1 cellular context compared by ENCODE assay signal in genomic region chr3:47163990-47164848, GRCh38.
TF ChIP-seq lines count a peak whose summit lies in the region.

A gene with protein sequence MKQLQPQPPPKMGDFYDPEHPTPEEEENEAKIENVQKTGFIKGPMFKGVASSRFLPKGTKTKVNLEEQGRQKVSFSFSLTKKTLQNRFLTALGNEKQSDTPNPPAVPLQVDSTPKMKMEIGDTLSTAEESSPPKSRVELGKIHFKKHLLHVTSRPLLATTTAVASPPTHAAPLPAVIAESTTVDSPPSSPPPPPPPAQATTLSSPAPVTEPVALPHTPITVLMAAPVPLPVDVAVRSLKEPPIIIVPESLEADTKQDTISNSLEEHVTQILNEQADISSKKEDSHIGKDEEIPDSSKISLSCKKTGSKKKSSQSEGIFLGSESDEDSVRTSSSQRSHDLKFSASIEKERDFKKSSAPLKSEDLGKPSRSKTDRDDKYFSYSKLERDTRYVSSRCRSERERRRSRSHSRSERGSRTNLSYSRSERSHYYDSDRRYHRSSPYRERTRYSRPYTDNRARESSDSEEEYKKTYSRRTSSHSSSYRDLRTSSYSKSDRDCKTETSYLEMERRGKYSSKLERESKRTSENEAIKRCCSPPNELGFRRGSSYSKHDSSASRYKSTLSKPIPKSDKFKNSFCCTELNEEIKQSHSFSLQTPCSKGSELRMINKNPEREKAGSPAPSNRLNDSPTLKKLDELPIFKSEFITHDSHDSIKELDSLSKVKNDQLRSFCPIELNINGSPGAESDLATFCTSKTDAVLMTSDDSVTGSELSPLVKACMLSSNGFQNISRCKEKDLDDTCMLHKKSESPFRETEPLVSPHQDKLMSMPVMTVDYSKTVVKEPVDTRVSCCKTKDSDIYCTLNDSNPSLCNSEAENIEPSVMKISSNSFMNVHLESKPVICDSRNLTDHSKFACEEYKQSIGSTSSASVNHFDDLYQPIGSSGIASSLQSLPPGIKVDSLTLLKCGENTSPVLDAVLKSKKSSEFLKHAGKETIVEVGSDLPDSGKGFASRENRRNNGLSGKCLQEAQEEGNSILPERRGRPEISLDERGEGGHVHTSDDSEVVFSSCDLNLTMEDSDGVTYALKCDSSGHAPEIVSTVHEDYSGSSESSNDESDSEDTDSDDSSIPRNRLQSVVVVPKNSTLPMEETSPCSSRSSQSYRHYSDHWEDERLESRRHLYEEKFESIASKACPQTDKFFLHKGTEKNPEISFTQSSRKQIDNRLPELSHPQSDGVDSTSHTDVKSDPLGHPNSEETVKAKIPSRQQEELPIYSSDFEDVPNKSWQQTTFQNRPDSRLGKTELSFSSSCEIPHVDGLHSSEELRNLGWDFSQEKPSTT (N-terminal part only) (minus strand): TSS chr3:47164113. CDS start chr3:47163924, 189 bp downstream.

TF ChIP-seq in HepG2, 621 proteins besides CTCF, POLR2A, EP300 and RAD21 (continued from another document and continues in another):
- TF ChIP-seq ZBTB10 (CRISPR knock-in tag; IDR thresholded peaks at IDR 0.05; ENCODE audit: borderline replicate concordance) (peak; percentile 48; the same call in 1 of the 2 replicates), RFXANK (CRISPR knock-in tag; IDR thresholded peaks at IDR 0.05) (no peak), KLF11 (CRISPR knock-in tag; IDR thresholded peaks at IDR 0.05) (peak; percentile 63; the same call in 1 of the 2 replicates), ETV5 (CRISPR knock-in tag; IDR thresholded peaks at IDR 0.05; ENCODE audit: borderline replicate concordance) (peak; percentile 41; the same call in 1 of the 2 replicates), ZNF549 (CRISPR knock-in tag; IDR thresholded peaks at IDR 0.05) (no peak), ZNF468 (CRISPR knock-in tag; IDR thresholded peaks at IDR 0.05) (no peak), ZBTB25 (CRISPR knock-in tag; IDR thresholded peaks at IDR 0.05) (peak; percentile 96), ZNF362 (CRISPR knock-in tag; IDR thresholded peaks at IDR 0.05; ENCODE audit: borderline replicate concordance) (peak; percentile 43; the same call in 1 of the 2 replicates), RARA (CRISPR knock-in tag; IDR thresholded peaks at IDR 0.05) (peak; percentile 43; the same call in 1 of the 2 replicates), ZNF235 (CRISPR knock-in tag; IDR thresholded peaks at IDR 0.05; ENCODE audit: borderline replicate concordance) (no peak), SRF (IDR thresholded peaks at IDR 0.05; ENCODE audit: low read depth, low read length) (no peak), KLF16 (CRISPR knock-in tag; IDR thresholded peaks at IDR 0.05) (peak in 1 of 2 experiments; percentile 68; a peak in 1 of 4 replicates), ZNF326 (CRISPR knock-in tag; IDR thresholded peaks at IDR 0.05; ENCODE audit: borderline replicate concordance) (no peak), SP5 (CRISPR knock-in tag; IDR thresholded peaks at IDR 0.05; ENCODE audit: borderline replicate concordance, low read depth) (peak; percentile 29; the same call in 1 of the 2 replicates), DRAP1 (CRISPR knock-in tag; IDR thresholded peaks at IDR 0.05) (peak; percentile 55), RARG (CRISPR knock-in tag; IDR thresholded peaks at IDR 0.05; ENCODE audit: low read depth) (no peak), KDM3A (CRISPR knock-in tag; IDR thresholded peaks at IDR 0.05; ENCODE audit: low read depth) (peak; percentile 32; the same call in 1 of the 2 replicates), HOXD1 (CRISPR knock-in tag; IDR thresholded peaks at IDR 0.05) (peak; percentile 65), CAMTA2 (CRISPR knock-in tag; IDR thresholded peaks at IDR 0.05; ENCODE audit: borderline replicate concordance) (no peak), ZNF550 (CRISPR knock-in tag; IDR thresholded peaks at IDR 0.05; ENCODE audit: borderline replicate concordance) (no peak), NCOR1 (IDR thresholded peaks at IDR 0.05; ENCODE audit: borderline replicate concordance, low read length) (no peak), TBX3 (IDR thresholded peaks at IDR 0.05; ENCODE audit: borderline replicate concordance) (no peak), ZNF121 (CRISPR knock-in tag; IDR thresholded peaks at IDR 0.05) (no peak), ZNF629 (CRISPR knock-in tag; conservative IDR thresholded peaks at IDR 0.05) (peak; percentile 38), NFIC (IDR thresholded peaks at IDR 0.05; ENCODE audit: low read length) (no peak), RBM22 (optimal IDR thresholded peaks at IDR 0.05; ENCODE audit: low read length) (no peak), ETV6 (CRISPR knock-in tag; conservative IDR thresholded peaks at IDR 0.05) (no peak), ELF3 (CRISPR knock-in tag; IDR thresholded peaks at IDR 0.05) (no peak), RCOR2 (CRISPR knock-in tag; IDR thresholded peaks at IDR 0.05) (no peak), FOXA1 (IDR thresholded peaks at IDR 0.05) (no peak), FOXA1 (CRISPR knock-in tag; IDR thresholded peaks at IDR 0.05) (no peak; the same call in 1 of the 2 replicates), POLR2AphosphoS2 (IDR thresholded peaks at IDR 0.05; ENCODE audit: low read depth, low read length) (no peak), ATRX (CRISPR knock-in tag; IDR thresholded peaks at IDR 0.05; ENCODE audit: borderline replicate concordance) (no peak), ZNF552 (CRISPR knock-in tag; IDR thresholded peaks at IDR 0.05; ENCODE audit: borderline replicate concordance) (no peak; the same call in 1 of the 2 replicates), ZMYM4 (CRISPR knock-in tag; IDR thresholded peaks at IDR 0.05) (peak; percentile 60; the same call in 1 of the 2 replicates), CHD4 (IDR thresholded peaks at IDR 0.05; ENCODE audit: borderline replicate concordance, low read length) (no peak), SETDB1 (CRISPR knock-in tag; IDR thresholded peaks at IDR 0.05; ENCODE audit: borderline replicate concordance) (no peak)
- TF ChIP-seq, protein P1, sequence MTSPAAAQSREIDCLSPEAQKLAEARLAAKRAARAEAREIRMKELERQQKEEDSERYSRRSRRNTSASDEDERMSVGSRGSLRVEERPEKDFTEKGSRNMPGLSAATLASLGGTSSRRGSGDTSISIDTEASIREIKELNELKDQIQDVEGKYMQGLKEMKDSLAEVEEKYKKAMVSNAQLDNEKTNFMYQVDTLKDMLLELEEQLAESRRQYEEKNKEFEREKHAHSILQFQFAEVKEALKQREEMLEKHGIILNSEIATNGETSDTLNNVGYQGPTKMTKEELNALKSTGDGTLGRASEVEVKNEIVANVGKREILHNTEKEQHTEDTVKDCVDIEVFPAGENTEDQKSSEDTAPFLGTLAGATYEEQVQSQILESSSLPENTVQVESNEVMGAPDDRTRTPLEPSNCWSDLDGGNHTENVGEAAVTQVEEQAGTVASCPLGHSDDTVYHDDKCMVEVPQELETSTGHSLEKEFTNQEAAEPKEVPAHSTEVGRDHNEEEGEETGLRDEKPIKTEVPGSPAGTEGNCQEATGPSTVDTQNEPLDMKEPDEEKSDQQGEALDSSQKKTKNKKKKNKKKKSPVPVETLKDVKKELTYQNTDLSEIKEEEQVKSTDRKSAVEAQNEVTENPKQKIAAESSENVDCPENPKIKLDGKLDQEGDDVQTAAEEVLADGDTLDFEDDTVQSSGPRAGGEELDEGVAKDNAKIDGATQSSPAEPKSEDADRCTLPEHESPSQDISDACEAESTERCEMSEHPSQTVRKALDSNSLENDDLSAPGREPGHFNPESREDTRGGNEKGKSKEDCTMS (CRISPR knock-in tag; conservative IDR thresholded peaks at IDR 0.05), result no peak
- TF ChIP-seq, protein P2, sequence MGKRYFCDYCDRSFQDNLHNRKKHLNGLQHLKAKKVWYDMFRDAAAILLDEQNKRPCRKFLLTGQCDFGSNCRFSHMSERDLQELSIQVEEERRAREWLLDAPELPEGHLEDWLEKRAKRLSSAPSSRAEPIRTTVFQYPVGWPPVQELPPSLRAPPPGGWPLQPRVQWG (CRISPR knock-in tag; IDR thresholded peaks at IDR 0.05; ENCODE audit: borderline replicate concordance, low read depth), result no peak
- TF ChIP-seq, protein P3, sequence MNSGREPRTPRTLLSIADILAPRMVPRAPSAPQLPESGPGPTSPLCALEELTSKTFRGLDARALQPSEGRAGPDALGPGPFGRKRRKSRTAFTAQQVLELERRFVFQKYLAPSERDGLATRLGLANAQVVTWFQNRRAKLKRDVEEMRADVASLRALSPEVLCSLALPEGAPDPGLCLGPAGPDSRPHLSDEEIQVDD (CRISPR knock-in tag; IDR thresholded peaks at IDR 0.05; ENCODE audit: borderline replicate concordance), result no peak
- TF ChIP-seq, protein P4, sequence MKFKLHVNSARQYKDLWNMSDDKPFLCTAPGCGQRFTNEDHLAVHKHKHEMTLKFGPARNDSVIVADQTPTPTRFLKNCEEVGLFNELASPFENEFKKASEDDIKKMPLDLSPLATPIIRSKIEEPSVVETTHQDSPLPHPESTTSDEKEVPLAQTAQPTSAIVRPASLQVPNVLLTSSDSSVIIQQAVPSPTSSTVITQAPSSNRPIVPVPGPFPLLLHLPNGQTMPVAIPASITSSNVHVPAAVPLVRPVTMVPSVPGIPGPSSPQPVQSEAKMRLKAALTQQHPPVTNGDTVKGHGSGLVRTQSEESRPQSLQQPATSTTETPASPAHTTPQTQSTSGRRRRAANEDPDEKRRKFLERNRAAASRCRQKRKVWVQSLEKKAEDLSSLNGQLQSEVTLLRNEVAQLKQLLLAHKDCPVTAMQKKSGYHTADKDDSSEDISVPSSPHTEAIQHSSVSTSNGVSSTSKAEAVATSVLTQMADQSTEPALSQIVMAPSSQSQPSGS (CRISPR knock-in tag; IDR thresholded peaks at IDR 0.05), result no peak; the same call in 1 of the 2 replicates
- TF ChIP-seq, protein P5, sequence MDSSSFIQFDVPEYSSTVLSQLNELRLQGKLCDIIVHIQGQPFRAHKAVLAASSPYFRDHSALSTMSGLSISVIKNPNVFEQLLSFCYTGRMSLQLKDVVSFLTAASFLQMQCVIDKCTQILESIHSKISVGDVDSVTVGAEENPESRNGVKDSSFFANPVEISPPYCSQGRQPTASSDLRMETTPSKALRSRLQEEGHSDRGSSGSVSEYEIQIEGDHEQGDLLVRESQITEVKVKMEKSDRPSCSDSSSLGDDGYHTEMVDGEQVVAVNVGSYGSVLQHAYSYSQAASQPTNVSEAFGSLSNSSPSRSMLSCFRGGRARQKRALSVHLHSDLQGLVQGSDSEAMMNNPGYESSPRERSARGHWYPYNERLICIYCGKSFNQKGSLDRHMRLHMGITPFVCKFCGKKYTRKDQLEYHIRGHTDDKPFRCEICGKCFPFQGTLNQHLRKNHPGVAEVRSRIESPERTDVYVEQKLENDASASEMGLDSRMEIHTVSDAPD (CRISPR knock-in tag; IDR thresholded peaks at IDR 0.05), result no peak; the same call in 1 of the 2 replicates
- TF ChIP-seq, protein P6, sequence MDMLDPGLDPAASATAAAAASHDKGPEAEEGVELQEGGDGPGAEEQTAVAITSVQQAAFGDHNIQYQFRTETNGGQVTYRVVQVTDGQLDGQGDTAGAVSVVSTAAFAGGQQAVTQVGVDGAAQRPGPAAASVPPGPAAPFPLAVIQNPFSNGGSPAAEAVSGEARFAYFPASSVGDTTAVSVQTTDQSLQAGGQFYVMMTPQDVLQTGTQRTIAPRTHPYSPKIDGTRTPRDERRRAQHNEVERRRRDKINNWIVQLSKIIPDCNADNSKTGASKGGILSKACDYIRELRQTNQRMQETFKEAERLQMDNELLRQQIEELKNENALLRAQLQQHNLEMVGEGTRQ (IDR thresholded peaks at IDR 0.05; ENCODE audit: low read depth, low read length), result no peak
- TF ChIP-seq, protein P6 (CRISPR knock-in tag; IDR thresholded peaks at IDR 0.05; ENCODE audit: borderline replicate concordance), result no peak
